In the genomic region with DNA sequence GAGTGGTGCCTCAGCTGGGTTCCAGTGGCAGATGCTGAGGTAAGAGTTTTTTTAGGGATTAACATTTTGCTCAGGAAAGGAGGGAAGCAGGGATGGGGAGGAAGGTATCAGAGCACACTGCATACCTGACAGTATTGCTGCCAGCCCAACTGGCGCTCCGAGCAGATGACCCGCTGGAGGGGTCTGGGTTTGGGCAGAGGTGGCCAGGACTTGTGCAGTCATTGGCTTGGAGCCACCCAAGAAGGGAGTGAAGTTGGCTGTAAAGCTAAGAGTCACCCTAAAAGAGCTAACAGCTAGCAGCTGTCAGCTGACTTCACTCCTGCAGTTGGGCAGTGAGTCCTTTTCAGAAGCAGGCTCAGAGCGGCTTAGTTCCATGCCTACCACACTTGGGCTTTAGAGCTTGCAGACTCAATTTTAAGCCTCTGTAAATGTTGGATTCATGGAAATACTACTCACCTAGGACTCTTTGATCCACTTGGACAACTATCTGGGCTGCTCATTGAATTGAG, we compare ENCODE assay signal across 15 cellular contexts. TPM values are rescaled to one million over a fixed set of nuclear protein-coding genes. Genes with fewer than 3 reads are reported as not detected.
A peak's percentile ranks its signal among the peaks of the same experiment; 100 is the strongest.
DNase-seq lines count a peak whose midpoint lies in the region; ATAC-seq and TF ChIP-seq lines count a peak whose summit lies in the region.
"Had no signal": no experiment of that assay in that cellular context is flagged by ENCODE, and none has a peak within 500 bp of the region (broad histone marks: within the 10 kb centered on the region; RNA-seq: fewer than 3 reads in every experiment).

No MANE protein-coding gene starts in this region.

- H4K20me1 ChIP-seq in GM23248 (ENCODE audit: insufficient read depth) = no peaks in the 10 kb centered on the region
- H4K20me1 ChIP-seq in smooth muscle cell (ENCODE audit: low read depth) = no peaks in the 10 kb centered on the region

- no peak overlapping the region for H3K4me3 ChIP-seq in GM23248
- H3K4me3 ChIP-seq in ascending aorta = no peak overlapping the region
- H3K4me3 ChIP-seq in mesenchymal stem cell (ENCODE audit: insufficient read depth in 1 of 2, low read depth in 1 of 2, low read length in 2 of 2) = no peak overlapping the region
- no peak overlapping the region for H3K4me3 ChIP-seq in sigmoid colon
- H3K4me3 ChIP-seq in smooth muscle cell = no peak overlapping the region
- H3K4me3 ChIP-seq: GM23338, K562 had no signal

- H3K27ac ChIP-seq in GM23248 (no peak overlapping the region), ascending aorta (peak overlapping the region; percentile 11 to 37), mesenchymal stem cell (ENCODE audit: low read length, poor library complexity, severe bottlenecking) (no peak overlapping the region), sigmoid colon (no peak overlapping the region), smooth muscle cell (ENCODE audit: low read depth) (no peak overlapping the region)

- no peak overlapping the region for H3K14ac ChIP-seq in mesenchymal stem cell (ENCODE audit: low read length in 2 of 2)

- peaks cover 68% of the 10 kb centered on the region for H3F3A ChIP-seq in GM23248 (ENCODE audit: insufficient read depth)
- H3F3A ChIP-seq in smooth muscle cell (ENCODE audit: low read depth) = no peaks in the 10 kb centered on the region

- no peak overlapping the region for H3K23ac ChIP-seq in mesenchymal stem cell (ENCODE audit: low read length in 2 of 2)

- no peak for ATAC-seq in GM18861 (IDR thresholded peaks at IDR 0.05; ENCODE audit: unreplicated experiment)
- ATAC-seq: GM23338, HCT116, K562, PC-3 had no signal

- no peak overlapping the region for H2AK5ac ChIP-seq in mesenchymal stem cell (ENCODE audit: low read length, severe bottlenecking)

- no peak overlapping the region for H2BK12ac ChIP-seq in mesenchymal stem cell (ENCODE audit: low read length in 2 of 2)

- H3K4ac ChIP-seq in mesenchymal stem cell (ENCODE audit: low read depth in 1 of 2, low read length in 2 of 2) = peak overlapping the region in 1 of 2 experiments; percentile 14

- TF ChIP-seq POLR2A in sigmoid colon (IDR thresholded peaks at IDR 0.05) = no peak

- no peak overlapping the region for H2BK15ac ChIP-seq in mesenchymal stem cell (ENCODE audit: low read depth, poor library complexity, severe bottlenecking)

- WGBS in GM23248 (ENCODE audit: low coverage in 1 of 2, low lambda C conversion rate in 2 of 2, missing lambda C conversion rate in 2 of 2), 2 experiments = 97 to 100% methylated on average over 4 of the region's 4 CpGs
- 98% methylated on average over 4 of the region's 4 CpGs for WGBS in mesenchymal stem cell
- 95 to 97% methylated on average over 4 of the region's 4 CpGs for WGBS in sigmoid colon, 2 donors
- WGBS in smooth muscle cell (ENCODE audit: low lambda C conversion rate) = 93% methylated on average over 4 of the region's 4 CpGs

- intact Hi-C loops in ascending aorta (cut with DNase I) (no loop called here), sigmoid colon (cut with DNase I) (no loop called here)

- no peak overlapping the region for H3K4me2 ChIP-seq in GM23248 (ENCODE audit: unreplicated experiment)
- H3K4me2 ChIP-seq in mesenchymal stem cell (ENCODE audit: low read length, poor library complexity, severe bottlenecking) = no peak overlapping the region
- H3K4me2 ChIP-seq in smooth muscle cell = no peak overlapping the region
- H3K4me2 ChIP-seq: GM23338 had no signal

- H3K4me1 ChIP-seq in GM23248 (ENCODE audit: insufficient read depth) (peaks cover 70% of the 10 kb centered on the region), ascending aorta (peaks cover 0 to 5% of the 10 kb centered on the region in 2 donors), mesenchymal stem cell (ENCODE audit: control insufficient read depth, insufficient read depth, low read depth, low read length) (peaks cover 19% of the 10 kb centered on the region), sigmoid colon (peaks cover 0 to 4% (median 0%) of the 10 kb centered on the region in 4 donors), smooth muscle cell (ENCODE audit: low read depth) (no peaks in the 10 kb centered on the region)

- H3K27me3 ChIP-seq in GM23248 (replicated peaks; ENCODE audit: insufficient read depth) (no peaks in the 10 kb centered on the region), ascending aorta (no peaks in the 10 kb centered on the region), mesenchymal stem cell (ENCODE audit: control insufficient read depth in 1 of 2, insufficient read depth in 1 of 2, low read length in 2 of 2) (no peaks in the 10 kb centered on the region), sigmoid colon (no peaks in the 10 kb centered on the region), smooth muscle cell (ENCODE audit: low read depth) (peaks cover 5% of the 10 kb centered on the region)

- H3K9me2 ChIP-seq in GM23248 (ENCODE audit: insufficient read depth) = no peaks in the 10 kb centered on the region

- no peak overlapping the region for H4K91ac ChIP-seq in mesenchymal stem cell (ENCODE audit: low read length)

- H3K79me1 ChIP-seq in mesenchymal stem cell (replicated peaks; ENCODE audit: low read length, poor library complexity, severe bottlenecking) = no peaks in the 10 kb centered on the region

- TF ChIP-seq EP300 in sigmoid colon (IDR thresholded peaks at IDR 0.05) = no peak

- H3K36me3 ChIP-seq in GM23248 (ENCODE audit: low read depth) (no peaks in the 10 kb centered on the region), ascending aorta (no peaks in the 10 kb centered on the region), mesenchymal stem cell (ENCODE audit: control insufficient read depth in 1 of 2, insufficient read depth in 2 of 2, low read depth in 1 of 2, low read length in 2 of 2) (no peaks in the 10 kb centered on the region), sigmoid colon (no peaks in the 10 kb centered on the region), smooth muscle cell (ENCODE audit: low read depth) (no peaks in the 10 kb centered on the region)

- no peaks in the 10 kb centered on the region; the same call in 1 of the 2 replicates for H3K79me2 ChIP-seq in GM23248 (ENCODE audit: insufficient read depth)
- H3K79me2 ChIP-seq in smooth muscle cell (ENCODE audit: low read depth) = no peaks in the 10 kb centered on the region

- peak overlapping the region; percentile 28 to 33 for H3K18ac ChIP-seq in mesenchymal stem cell (ENCODE audit: low read depth in 1 of 2, low read length in 2 of 2)

- TF ChIP-seq CTCF in ascending aorta (IDR thresholded peaks at IDR 0.05) (no peak), sigmoid colon (IDR thresholded peaks at IDR 0.05) (no peak), smooth muscle cell (IDR thresholded peaks at IDR 0.05; ENCODE audit: borderline replicate concordance, insufficient read depth, poor library complexity, severe bottlenecking) (no peak)

- no peak overlapping the region for H2AFZ ChIP-seq in GM23248
- H2AFZ ChIP-seq in mesenchymal stem cell (ENCODE audit: low read depth, low read length) = no peak overlapping the region
- no peak overlapping the region for H2AFZ ChIP-seq in smooth muscle cell (ENCODE audit: low read depth)
- H2AFZ ChIP-seq: GM23338 had no signal

- DNase-seq in GM23248 (peak; percentile 25), ascending aorta (ENCODE audit: low spot score in 2 of 2) (no peak), mesenchymal stem cell (no peak), sigmoid colon (peak; percentile 56), SIG-M5 treated with dmso at 0.1 percent for 504 hours (lab: John Stamatoyannopoulos, UW; ENCODE audit: unreplicated experiment) (no peak), smooth muscle cell (lab: John Stamatoyannopoulos, UW; ENCODE audit: unreplicated experiment) (no peak)
- DNase-seq: DMS53, NCI-H1417 treated with DMSO at 0.1 percent for 48 hours, NCI-H2029 treated with DMSO at 0.1 percent for 48 hours, NCI-H748 treated with DMSO at 0.1 percent for 48 hours, PC-3 had no signal

- H2BK5ac ChIP-seq in mesenchymal stem cell (ENCODE audit: low read depth, low read length, poor library complexity, severe bottlenecking) = no peak overlapping the region

- peaks cover 3% of the 10 kb centered on the region for H3K9me3 ChIP-seq in GM23248 (ENCODE audit: low read depth)
- H3K9me3 ChIP-seq in ascending aorta = peaks cover 0 to 6% of the 10 kb centered on the region in 2 donors
- H3K9me3 ChIP-seq in mesenchymal stem cell (ENCODE audit: control insufficient read depth, low read length) = peaks cover under 1% of the 10 kb centered on the region
- H3K9me3 ChIP-seq in sigmoid colon = peaks cover 0 to 2% (median 0%) of the 10 kb centered on the region in 4 donors
- peaks cover 3% of the 10 kb centered on the region for H3K9me3 ChIP-seq in smooth muscle cell (replicated peaks; ENCODE audit: low read depth)

- in situ Hi-C loops in GM23248 (cut with MboI) = no loop called here

- H3K9ac ChIP-seq in GM23248 = no peak overlapping the region
- peak overlapping the region; percentile 61 for H3K9ac ChIP-seq in mesenchymal stem cell (ENCODE audit: low read length)
- no peak overlapping the region for H3K9ac ChIP-seq in smooth muscle cell (ENCODE audit: low read depth)

- H2BK120ac ChIP-seq in mesenchymal stem cell (ENCODE audit: low read depth, low read length) = no peak overlapping the region

- H4K8ac ChIP-seq in mesenchymal stem cell (ENCODE audit: low read length) = no peak overlapping the region

RNA-seq across cellular contexts. Expression of a gene that starts 5.8 kb away (rescaled TPM):
- total RNA-seq in GM23248 (2014; rRNA removed; shearing (Covaris generic)) = 44.4 and 46.0 TPM in 2 replicates
- polyA plus RNA-seq in GM23248 (2016; fragmentation: Nextera tagmentation; extraction: Ambion mirVana) = 41.9 and 42.4 TPM in 2 replicates
- total RNA-seq in ascending aorta = 2.0 TPM
- 14.3 TPM for polyA plus RNA-seq in mesenchymal stem cell (2013, experiment 1 of 2)
- 14.4 TPM for polyA plus RNA-seq in mesenchymal stem cell (2013, experiment 2 of 2)
- 1 to 10 TPM; 1.3 to 6.4 (median 4.1) TPM for total RNA-seq in sigmoid colon
- polyA plus RNA-seq in sigmoid colon = 1 to 10 TPM; 1.2 to 3.1 (median 2.4) TPM
- total RNA-seq in smooth muscle cell = 8.8 and 9.9 TPM in 2 replicates
- 1.8 and 2.4 TPM in 2 replicates for polyA plus RNA-seq in smooth muscle cell

Comparison
In these comparisons a context has a peak if more than half of its experiments do, and no peak if none do; other contexts are left out.
1. DNase-seq: peak in GM23248 (single experiment) and sigmoid colon (single experiment); none in ascending aorta (0 of 2), mesenchymal stem cell (single experiment), SIG-M5 treated with dmso at 0.1 percent for 504 hours (single experiment) and smooth muscle cell (single experiment).
2. H3K27ac ChIP-seq: peak in ascending aorta (2 of 2); none in GM23248 (single experiment), mesenchymal stem cell (single experiment), sigmoid colon (0 of 4) and smooth muscle cell (single experiment).